8 cellular contexts compared by ENCODE assay signal in the genomic region with DNA sequence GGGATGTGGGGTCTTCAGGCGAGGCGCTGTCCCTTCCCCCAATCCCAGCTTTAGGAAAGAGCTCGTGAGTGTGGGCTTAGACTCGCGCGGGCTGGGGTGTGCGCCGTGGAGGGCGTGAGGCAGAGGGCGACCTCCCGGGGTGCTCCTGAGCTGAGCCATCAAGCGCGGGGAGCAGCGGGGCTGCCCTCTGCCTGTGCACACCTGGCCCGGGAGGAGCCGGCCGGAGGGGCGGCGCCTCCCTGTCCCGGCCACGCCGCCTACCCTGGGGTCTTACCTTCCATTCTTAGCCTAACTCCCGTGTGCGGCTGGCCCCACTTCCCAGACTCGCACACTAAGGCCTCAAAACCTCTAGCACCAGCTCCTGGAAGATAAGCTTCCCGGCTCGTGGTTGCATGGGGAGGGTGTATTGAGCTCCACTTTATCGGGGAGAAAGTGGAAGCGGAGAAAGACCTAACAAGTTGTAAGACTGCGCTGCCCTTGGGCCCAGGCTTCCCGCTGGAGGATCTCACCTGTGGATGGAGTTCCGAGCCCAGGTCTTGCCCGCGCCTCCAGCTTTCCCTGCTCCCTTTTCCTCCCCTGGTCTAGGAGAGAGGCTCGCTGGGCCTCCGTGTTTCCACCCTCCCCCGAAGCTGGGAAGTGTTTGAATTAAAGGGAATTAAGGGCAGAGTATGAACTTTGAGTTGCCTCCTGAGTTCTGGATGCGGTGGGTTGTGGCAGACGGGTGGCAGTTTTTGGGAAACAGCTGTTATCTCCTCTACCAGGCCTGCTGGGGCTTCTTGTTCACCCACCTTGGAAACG. TPM values are rescaled to one million over a fixed set of nuclear protein-coding genes. Genes with fewer than 3 reads are reported as not detected.
DNase-seq lines count a peak whose midpoint lies in the region; ATAC-seq, FAIRE-seq and TF ChIP-seq lines count a peak whose summit lies in the region.

No MANE protein-coding gene starts in this region.

- H3K23ac ChIP-seq in H9 (ENCODE audit: insufficient read length, low read depth, low read length) = no peak overlapping the region

- H3K27ac Mint-ChIP-seq in H9 = peak overlapping the region; percentile 93 to 99 (median 98); a peak in 6 of 7 replicates
- no peak overlapping the region for H3K27ac Mint-ChIP-seq in activated T-helper 1 cell treated with anti-CD3 and anti-CD28 coated beads, Interleukin-12 subunit alpha, Interleukin-12 subunit beta, Interleukin-2, Interleukin-4 antibody, amounts not matched to agents 30 ng/mL and 10 ng/mL and 1 ng/mL, durations not matched to agents 14 hours and 24 hours and 36 hours

- H3K79me2 ChIP-seq in H9 (ENCODE audit: insufficient read depth, low read length) (peaks cover 55% of the 10 kb centered on the region), keratinocyte (ENCODE audit: control insufficient read depth, insufficient read depth, low read length) (no peaks in the 10 kb centered on the region)

- no peak overlapping the region for H3K56ac ChIP-seq in H9 (ENCODE audit: insufficient read length, low read depth, low read length)

- H3K36me3 Mint-ChIP-seq in H9 (ENCODE audit: insufficient read depth in 1 of 3, low read depth in 3 of 3) = peaks cover 37 to 52% (median 41%) of the 10 kb centered on the region in 3 experiments
- H3K36me3 Mint-ChIP-seq in activated T-helper 1 cell treated with anti-CD3 and anti-CD28 coated beads, Interleukin-12 subunit alpha, Interleukin-12 subunit beta, Interleukin-2, Interleukin-4 antibody, amounts not matched to agents 30 ng/mL and 10 ng/mL and 1 ng/mL, durations not matched to agents 14 hours and 24 hours and 36 hours (ENCODE audit: low read depth) = no peaks in the 10 kb centered on the region

- no peaks in the 10 kb centered on the region for H3K9me1 ChIP-seq in keratinocyte (ENCODE audit: control insufficient read depth, extremely low read depth, insufficient read depth, low read length)

- H3K27ac ChIP-seq in H9 (ENCODE audit: insufficient read length, low read depth, low read length) (no peak overlapping the region), keratinocyte (ENCODE audit: control insufficient read depth, insufficient read depth, low read length) (no peak overlapping the region), suprapubic skin (no peak overlapping the region)

- H3K9me3 ChIP-seq in H9 (ENCODE audit: control insufficient read depth, low read depth, low read length) (no peaks in the 10 kb centered on the region), keratinocyte (ENCODE audit: control insufficient read depth, low read depth, low read length) (no peaks in the 10 kb centered on the region), suprapubic skin (no peaks in the 10 kb centered on the region)

- no peak overlapping the region for H2AK5ac ChIP-seq in H9 (ENCODE audit: insufficient read length, low read length)

- H3K79me1 ChIP-seq in H9 (ENCODE audit: insufficient read depth, low read depth, low read length, poor library complexity, severe bottlenecking) = no peaks in the 10 kb centered on the region

- TF ChIP-seq CTCF in H9 (conservative IDR thresholded peaks at IDR 0.05) = no peak
- TF ChIP-seq CTCF in keratinocyte (optimal IDR thresholded peaks at IDR 0.05 in 1 of 3, IDR thresholded peaks at IDR 0.05 in 1 of 3, conservative IDR thresholded peaks at IDR 0.05 in 1 of 3; ENCODE audit: extremely low read depth in 1 of 3, insufficient read depth in 2 of 3, low read length in 3 of 3) = no peak
- no peak for TF ChIP-seq CTCF in suprapubic skin (IDR thresholded peaks at IDR 0.05)

- dilution Hi-C loops in keratinocyte (cut with MboI; ENCODE audit: extremely low pct_ligation_motif_present, low sequenced_read_pairs) = no loop called here

- H3K4ac ChIP-seq in H9 (ENCODE audit: low read depth, low read length) = no peak overlapping the region

- H2AFZ ChIP-seq in H9 (ENCODE audit: low read length) (no peak overlapping the region), keratinocyte (ENCODE audit: control insufficient read depth, low read length) (peak overlapping the region; percentile 72)

- H3K23me2 ChIP-seq in H9 (ENCODE audit: insufficient read length, low read depth, low read length, poor library complexity, severe bottlenecking) = peaks cover 23% of the 10 kb centered on the region

- no CpG with 5 or more reads among the region's 40 CpGs for WGBS in H9 (ENCODE audit: extremely low coverage, insufficient read length, low lambda C conversion rate)
- WGBS in suprapubic skin = 16% methylated on average over 30 of the region's 40 CpGs

- H3K27me3 ChIP-seq in H9 (ENCODE audit: insufficient read depth, low read length) = no peaks in the 10 kb centered on the region
- H3K27me3 ChIP-seq in keratinocyte (ENCODE audit: control insufficient read depth, extremely low read depth, insufficient read depth, low read length) = no peaks in the 10 kb centered on the region
- no peaks in the 10 kb centered on the region for H3K27me3 ChIP-seq in suprapubic skin

- H3K18ac ChIP-seq in H9 (ENCODE audit: insufficient read length, low read depth, low read length) = no peak overlapping the region

- H3K4me2 ChIP-seq in H9 (ENCODE audit: insufficient read depth, insufficient read length, low read length) = peak overlapping the region; percentile 79
- H3K4me2 ChIP-seq in keratinocyte (ENCODE audit: control insufficient read depth, extremely low read depth, insufficient read depth, low read depth, low read length) = peak overlapping the region; percentile 84

- H3K4me1 ChIP-seq in H9 (ENCODE audit: insufficient read depth, low read length) = peaks cover 6% of the 10 kb centered on the region; the same call in 1 of the 2 replicates
- H3K4me1 ChIP-seq in keratinocyte (ENCODE audit: control insufficient read depth, extremely low read depth, insufficient read depth, low read length) = peaks cover 3% of the 10 kb centered on the region
- H3K4me1 ChIP-seq in suprapubic skin = peaks cover 29% of the 10 kb centered on the region

- no peak overlapping the region for H4K8ac ChIP-seq in H9 (replicated peaks; ENCODE audit: insufficient read length, low read depth, low read length)

- H3K4me3 Mint-ChIP-seq in H9 = peak overlapping the region; percentile 99
- H3K4me3 Mint-ChIP-seq in activated T-helper 1 cell treated with anti-CD3 and anti-CD28 coated beads, Interleukin-12 subunit alpha, Interleukin-12 subunit beta, Interleukin-2, Interleukin-4 antibody, amounts not matched to agents 30 ng/mL and 10 ng/mL and 1 ng/mL, durations not matched to agents 14 hours and 24 hours and 36 hours = peak overlapping the region; percentile 82

- DNase-seq in ACHN (peak; percentile 19), H9 (no peak), keratinocyte (ENCODE audit: low read depth, low spot score) (no peak), suprapubic skin (ENCODE audit: low spot score in 2 of 2) (no peak), globus pallidus (ENCODE audit: low spot score) (no peak), middle frontal gyrus (ENCODE audit: extremely low spot score, low spot score) (no peak)
- DNase-seq in activated T-helper 1 cell treated with anti-CD3 and anti-CD28 coated beads, Interleukin-12 subunit alpha, Interleukin-12 subunit beta, Interleukin-2, Interleukin-4 antibody, amounts not matched to agents 30 ng/mL and 10 ng/mL and 1 ng/mL, durations not matched to agents 14 hours and 24 hours and 36 hours (ENCODE audit: low spot score) = no peak

- intact Hi-C loops in activated T-helper 1 cell treated with anti-CD3 and anti-CD28 coated beads, Interleukin-12 subunit alpha, Interleukin-12 subunit beta, Interleukin-2, Interleukin-4 antibody, amounts not matched to agents 30 ng/mL and 10 ng/mL and 1 ng/mL, durations not matched to agents 14 hours and 24 hours and 36 hours (cut with micrococcal nuclease) = no loop called here

- no peak overlapping the region for H2BK5ac ChIP-seq in H9 (ENCODE audit: insufficient read length, low read length)

- H3K9ac ChIP-seq in H9 (ENCODE audit: extremely low read depth, insufficient read length, low read length) (peak overlapping the region; percentile 76), keratinocyte (ENCODE audit: control insufficient read depth, extremely low read depth, insufficient read depth, low read length) (peak overlapping the region; percentile 61)

- H3K27me3 Mint-ChIP-seq in H9 (ENCODE audit: low read depth) = 0 out of 2 replicates have a peak, but pooled peaks cover 2% of the 10 kb centered on the region
- peaks cover 17% of the 10 kb centered on the region for H3K27me3 Mint-ChIP-seq in activated T-helper 1 cell treated with anti-CD3 and anti-CD28 coated beads, Interleukin-12 subunit alpha, Interleukin-12 subunit beta, Interleukin-2, Interleukin-4 antibody, amounts not matched to agents 30 ng/mL and 10 ng/mL and 1 ng/mL, durations not matched to agents 14 hours and 24 hours and 36 hours (ENCODE audit: insufficient read depth)

- FAIRE-seq in keratinocyte (lab: Jason Lieb, UNC) = no peak

- peak overlapping the region; percentile 43 to 70 (median 70) for H3K4me3 ChIP-seq in keratinocyte (ENCODE audit: control insufficient read depth in 2 of 3, extremely low read depth in 1 of 3, insufficient read depth in 2 of 3, low read depth in 1 of 3, low read length in 3 of 3)
- H3K4me3 ChIP-seq in suprapubic skin = peak overlapping the region; percentile 87

- no peak overlapping the region for H2BK12ac ChIP-seq in H9 (ENCODE audit: insufficient read length, low read depth, low read length)

- H3K4me1 Mint-ChIP-seq in H9 = peaks cover 45 to 50% of the 10 kb centered on the region in 2 experiments
- H3K4me1 Mint-ChIP-seq in activated T-helper 1 cell treated with anti-CD3 and anti-CD28 coated beads, Interleukin-12 subunit alpha, Interleukin-12 subunit beta, Interleukin-2, Interleukin-4 antibody, amounts not matched to agents 30 ng/mL and 10 ng/mL and 1 ng/mL, durations not matched to agents 14 hours and 24 hours and 36 hours (ENCODE audit: low read depth) = peaks cover 12% of the 10 kb centered on the region

- no peak overlapping the region for H2BK15ac ChIP-seq in H9 (ENCODE audit: low read depth, low read length)

- H2BK20ac ChIP-seq in H9 (ENCODE audit: low read depth, low read length, poor library complexity, severe bottlenecking) = no peak overlapping the region

- H4K20me1 ChIP-seq in H9 (ENCODE audit: control insufficient read depth, insufficient read depth, insufficient read length) (peaks cover 6% of the 10 kb centered on the region), keratinocyte (ENCODE audit: control insufficient read depth, extremely low read depth, insufficient read depth, low read length) (no peaks in the 10 kb centered on the region)

- no peaks in the 10 kb centered on the region; a peak in 1 of 5 replicates for H3K9me3 Mint-ChIP-seq in H9
- no peaks in the 10 kb centered on the region for H3K9me3 Mint-ChIP-seq in activated T-helper 1 cell treated with anti-CD3 and anti-CD28 coated beads, Interleukin-12 subunit alpha, Interleukin-12 subunit beta, Interleukin-2, Interleukin-4 antibody, amounts not matched to agents 30 ng/mL and 10 ng/mL and 1 ng/mL, durations not matched to agents 14 hours and 24 hours and 36 hours

- no peak overlapping the region for H3T11ph ChIP-seq in H9 (ENCODE audit: low read length)

- H4K5ac ChIP-seq in H9 (ENCODE audit: insufficient read length, low read depth, low read length) = no peak overlapping the region

- no peaks in the 10 kb centered on the region for H3K36me3 ChIP-seq in keratinocyte (ENCODE audit: control insufficient read depth in 2 of 2, extremely low read depth in 1 of 2, insufficient read depth in 2 of 2, low read length in 2 of 2)
- no peaks in the 10 kb centered on the region for H3K36me3 ChIP-seq in suprapubic skin

- no peak for ATAC-seq in GM21423 (IDR thresholded peaks at IDR 0.05; ENCODE audit: unreplicated experiment)

- TF ChIP-seq POLR2A in suprapubic skin (IDR thresholded peaks at IDR 0.05) = no peak

- no peak for TF ChIP-seq EP300 in suprapubic skin (IDR thresholded peaks at IDR 0.05)

- no peak overlapping the region for H2BK120ac ChIP-seq in H9 (ENCODE audit: low read depth, low read length, poor library complexity, severe bottlenecking)

- in situ Hi-C loops in ACHN (cut with HindIII; ENCODE audit: low pct_ligation_motif_present, low pct_unique_long_range_greater_than_20kb, low sequenced_read_pairs) = no loop called here

- H3K14ac ChIP-seq in H9 (ENCODE audit: insufficient read depth, low read length) = peak overlapping the region; percentile 86; the same call in 1 of the 2 replicates

- no peak overlapping the region for H4K91ac ChIP-seq in H9 (ENCODE audit: insufficient read length, low read depth, low read length)

RNA-seq across cellular contexts. Expression of a gene that starts 1.2 kb away (rescaled TPM):
- total RNA-seq in H9 (2021) (980 and 996 TPM in 2 replicates), suprapubic skin (1 to 10 TPM; 2.7 to 5.0 (median 2.9) TPM)
- 0.75 and 0.93 TPM in 2 replicates for total RNA-seq in activated T-helper 1 cell treated with anti-CD3 and anti-CD28 coated beads, Interleukin-12 subunit alpha, Interleukin-12 subunit beta, Interleukin-2, Interleukin-4 antibody, amounts not matched to agents 30 ng/mL and 10 ng/mL and 1 ng/mL, durations not matched to agents 14 hours and 24 hours and 36 hours
- polyA plus RNA-seq in keratinocyte = 0.68 to 1.1 TPM (median 0.86 TPM) in 3 replicates
- 0.36 TPM for polyA plus RNA-seq in keratinocyte (2011; ENCODE audit: low read depth)
- polyA plus RNA-seq in keratinocyte (2011; cell fraction: cytosol; rRNA removed) = 0.47 and 0.49 TPM in 2 replicates
- polyA plus RNA-seq in keratinocyte (2011; cell fraction: nucleus; rRNA removed) = 1.8 TPM in 2 replicates
- 0.48 and 0.80 TPM in 2 replicates for polyA plus RNA-seq in keratinocyte (2012; ENCODE audit: low replicate concordance)
- polyA minus RNA-seq in keratinocyte = 0.58 to 1.0 TPM (median 0.69 TPM) in 3 replicates
- 0.58 TPM for polyA minus RNA-seq in keratinocyte (2011; cell fraction: cytosol; rRNA and poly(A)+ RNA removed)
- polyA minus RNA-seq in keratinocyte (2011; cell fraction: nucleus; rRNA and poly(A)+ RNA removed) = 0.63 and 1.0 TPM in 2 replicates

RNA-seq across cellular contexts. Expression of a gene that starts 20.1 kb away (rescaled TPM):
- total RNA-seq in H9 (2021) (65.0 and 66.1 TPM in 2 replicates), suprapubic skin (10 to 100 TPM; 13.3 to 17.5 (median 15.6) TPM)
- 41.3 and 43.0 TPM in 2 replicates for total RNA-seq in activated T-helper 1 cell treated with anti-CD3 and anti-CD28 coated beads, Interleukin-12 subunit alpha, Interleukin-12 subunit beta, Interleukin-2, Interleukin-4 antibody, amounts not matched to agents 30 ng/mL and 10 ng/mL and 1 ng/mL, durations not matched to agents 14 hours and 24 hours and 36 hours
- polyA plus RNA-seq in keratinocyte = 33.4 to 39.9 TPM (median 35.8 TPM) in 3 replicates
- 12.3 TPM for polyA plus RNA-seq in keratinocyte (2011; ENCODE audit: low read depth)
- polyA plus RNA-seq in keratinocyte (2011; cell fraction: cytosol; rRNA removed) = 34.5 and 46.9 TPM in 2 replicates
- 15.0 and 16.0 TPM in 2 replicates for polyA plus RNA-seq in keratinocyte (2011; cell fraction: nucleus; rRNA removed)
- 23.4 and 34.3 TPM in 2 replicates for polyA plus RNA-seq in keratinocyte (2012; ENCODE audit: low replicate concordance)
- 14.3 to 15.9 TPM (median 14.9 TPM) in 3 replicates for polyA minus RNA-seq in keratinocyte
- polyA minus RNA-seq in keratinocyte (2011; cell fraction: cytosol; rRNA and poly(A)+ RNA removed) = 13.6 TPM
- 3.8 and 5.7 TPM in 2 replicates for polyA minus RNA-seq in keratinocyte (2011; cell fraction: nucleus; rRNA and poly(A)+ RNA removed)

RNA-seq across cellular contexts. Expression of a gene that starts 56.4 kb away (rescaled TPM):
- total RNA-seq in H9 (2021) (286 and 289 TPM in 2 replicates), suprapubic skin (10 to 100 TPM; 41.9 to 67.8 (median 53.2) TPM)
- 142 and 146 TPM in 2 replicates for total RNA-seq in activated T-helper 1 cell treated with anti-CD3 and anti-CD28 coated beads, Interleukin-12 subunit alpha, Interleukin-12 subunit beta, Interleukin-2, Interleukin-4 antibody, amounts not matched to agents 30 ng/mL and 10 ng/mL and 1 ng/mL, durations not matched to agents 14 hours and 24 hours and 36 hours
- 72.7 to 115 TPM (median 111 TPM) in 3 replicates for polyA plus RNA-seq in keratinocyte
- 95.0 TPM for polyA plus RNA-seq in keratinocyte (2011; ENCODE audit: low read depth)
- 85.0 and 123 TPM in 2 replicates for polyA plus RNA-seq in keratinocyte (2011; cell fraction: cytosol; rRNA removed)
- 64.6 and 81.8 TPM in 2 replicates for polyA plus RNA-seq in keratinocyte (2011; cell fraction: nucleus; rRNA removed)
- 90.6 and 108 TPM in 2 replicates for polyA plus RNA-seq in keratinocyte (2012; ENCODE audit: low replicate concordance)
- 30.3 to 95.2 TPM (median 62.5 TPM) in 3 replicates for polyA minus RNA-seq in keratinocyte
- polyA minus RNA-seq in keratinocyte (2011; cell fraction: cytosol; rRNA and poly(A)+ RNA removed) = 60.6 TPM
- 31.0 and 59.3 TPM in 2 replicates for polyA minus RNA-seq in keratinocyte (2011; cell fraction: nucleus; rRNA and poly(A)+ RNA removed)

Comparison
In these comparisons a context has a peak if more than half of its experiments do, and no peak if none do; other contexts are left out.
1. RNA of a gene that starts 1.2 kb away (total RNA-seq): 980 to 996 TPM in H9; 2.7 to 5.0 TPM in suprapubic skin and 0.75 to 0.93 TPM in activated T-helper 1 cell treated with anti-CD3 and anti-CD28 coated beads, Interleukin-12 subunit alpha, Interleukin-12 subunit beta, Interleukin-2, Interleukin-4 antibody, amounts not matched to agents 30 ng/mL and 10 ng/mL and 1 ng/mL, durations not matched to agents 14 hours and 24 hours and 36 hours; every median in the first group is over 100 times any median in the second.